1 cellular context compared by ENCODE assay signal in genomic region chr4:185142911-185143595, GRCh38.
TF ChIP-seq lines count a peak whose summit lies in the region.

Gene SLC25A4, plus strand, starts transcription at chr4:185143266. Its CDS starts 107 bp downstream, at chr4:185143373.

TF ChIP-seq in HepG2, 621 proteins besides CTCF, POLR2A, EP300 and RAD21 (continued from another document and continues in another):
- peak; percentile 87; the same call in 1 of the 2 replicates for TF ChIP-seq HOMEZ (CRISPR knock-in tag; IDR thresholded peaks at IDR 0.05; ENCODE audit: low read depth)
- 0 out of 2 replicates have a peak, but pooled peaks have one; percentile 60 for TF ChIP-seq ZNF619 (CRISPR knock-in tag; IDR thresholded peaks at IDR 0.05)
- TF ChIP-seq TBX2 (CRISPR knock-in tag; IDR thresholded peaks at IDR 0.05; ENCODE audit: borderline replicate concordance), result peak; percentile 36; the same call in 1 of the 2 replicates
- TF ChIP-seq NFIC (IDR thresholded peaks at IDR 0.05; ENCODE audit: low read length), result no peak
- TF ChIP-seq SKI (IDR thresholded peaks at IDR 0.05; ENCODE audit: partially characterized antibody), result peak; percentile 63
- TF ChIP-seq BCL6 (CRISPR knock-in tag; IDR thresholded peaks at IDR 0.05), result 0 out of 2 replicates have a peak, but pooled peaks have one; percentile 12
- TF ChIP-seq YEATS4 (CRISPR knock-in tag; IDR thresholded peaks at IDR 0.05; ENCODE audit: borderline replicate concordance), result peak; percentile 69
- peak; percentile 32; the same call in 1 of the 2 replicates for TF ChIP-seq MAF1 (CRISPR knock-in tag; IDR thresholded peaks at IDR 0.05; ENCODE audit: borderline replicate concordance)
- peak; percentile 45; the same call in 1 of the 2 replicates for TF ChIP-seq HES4 (CRISPR knock-in tag; IDR thresholded peaks at IDR 0.05; ENCODE audit: borderline replicate concordance)
- no peak for TF ChIP-seq ZNF562 (CRISPR knock-in tag; IDR thresholded peaks at IDR 0.05; ENCODE audit: borderline replicate concordance)
- 0 out of 4 replicates have a peak, but pooled peaks of 1 of the 2 experiments have one; percentile 18 for TF ChIP-seq ATF4 (CRISPR knock-in tag; IDR thresholded peaks at IDR 0.05)
- no peak for TF ChIP-seq ATAD3A (CRISPR knock-in tag; IDR thresholded peaks at IDR 0.05)
- TF ChIP-seq ELF3 (CRISPR knock-in tag; IDR thresholded peaks at IDR 0.05), result peak; percentile 97
- TF ChIP-seq TRIM24 (CRISPR knock-in tag; IDR thresholded peaks at IDR 0.05), result no peak
- no peak for TF ChIP-seq CCAR2 (optimal IDR thresholded peaks at IDR 0.05; ENCODE audit: low read depth, low read length)
- 0 out of 2 replicates have a peak, but pooled peaks have one; percentile 15 for TF ChIP-seq TEF (CRISPR knock-in tag; IDR thresholded peaks at IDR 0.05)
- TF ChIP-seq ZFP36L1 (CRISPR knock-in tag; IDR thresholded peaks at IDR 0.05), result no peak
- peak; percentile 77 for TF ChIP-seq TFDP2 (CRISPR knock-in tag; IDR thresholded peaks at IDR 0.05)
- TF ChIP-seq ATF1 (CRISPR knock-in tag; IDR thresholded peaks at IDR 0.05), result no peak
- no peak for TF ChIP-seq TRAFD1 (CRISPR knock-in tag; IDR thresholded peaks at IDR 0.05; ENCODE audit: borderline replicate concordance)
- TF ChIP-seq SNAPC2 (CRISPR knock-in tag; IDR thresholded peaks at IDR 0.05), result no peak
- peak; percentile 41; the same call in 1 of the 2 replicates for TF ChIP-seq RARA (CRISPR knock-in tag; IDR thresholded peaks at IDR 0.05)
- TF ChIP-seq ZNF605 (CRISPR knock-in tag; IDR thresholded peaks at IDR 0.05), result peak; percentile 87
- TF ChIP-seq TAF1 (CRISPR knock-in tag; IDR thresholded peaks at IDR 0.05), result peak; percentile 90
- TF ChIP-seq ATF6 (CRISPR knock-in tag; conservative IDR thresholded peaks at IDR 0.05), result no peak
- no peak for TF ChIP-seq ZNF326 (CRISPR knock-in tag; IDR thresholded peaks at IDR 0.05; ENCODE audit: borderline replicate concordance)
- no peak; the same call in 1 of the 2 replicates for TF ChIP-seq HMG20B (CRISPR knock-in tag; conservative IDR thresholded peaks at IDR 0.05)
- TF ChIP-seq PBX2 (CRISPR knock-in tag; IDR thresholded peaks at IDR 0.05), result no peak
- TF ChIP-seq REL (CRISPR knock-in tag; conservative IDR thresholded peaks at IDR 0.05), result 0 out of 2 replicates have a peak, but pooled peaks have one; percentile 51
- no peak for TF ChIP-seq ZNF691 (CRISPR knock-in tag; IDR thresholded peaks at IDR 0.05; ENCODE audit: borderline replicate concordance, low read depth)
- TF ChIP-seq CREB1 (IDR thresholded peaks at IDR 0.05), result no peak
- no peak for TF ChIP-seq CREB1 (CRISPR knock-in tag; IDR thresholded peaks at IDR 0.05)
- TF ChIP-seq CBX1 (IDR thresholded peaks at IDR 0.05; ENCODE audit: low read depth), result peak; percentile 28
- 0 out of 2 replicates have a peak, but pooled peaks have one; percentile 32 for TF ChIP-seq ZNF549 (CRISPR knock-in tag; IDR thresholded peaks at IDR 0.05)
- TF ChIP-seq NFAT5 (CRISPR knock-in tag; IDR thresholded peaks at IDR 0.05), result no peak
- no peak for TF ChIP-seq PCBP2 (optimal IDR thresholded peaks at IDR 0.05; ENCODE audit: low read depth, low read length, poor library complexity, severe bottlenecking)
- peak; percentile 76; the same call in 1 of the 2 replicates for TF ChIP-seq ZNF552 (CRISPR knock-in tag; IDR thresholded peaks at IDR 0.05; ENCODE audit: borderline replicate concordance)
- TF ChIP-seq MBD4 (IDR thresholded peaks at IDR 0.05; ENCODE audit: borderline replicate concordance, low read length), result no peak
- TF ChIP-seq U2AF1 (optimal IDR thresholded peaks at IDR 0.05; ENCODE audit: low read depth, low read length), result no peak
- TF ChIP-seq POGK (CRISPR knock-in tag; conservative IDR thresholded peaks at IDR 0.05), result peak; percentile 93
- TF ChIP-seq ZNF253 (CRISPR knock-in tag; IDR thresholded peaks at IDR 0.05; ENCODE audit: borderline replicate concordance), result no peak
- TF ChIP-seq ZFP37 (CRISPR knock-in tag; IDR thresholded peaks at IDR 0.05; ENCODE audit: borderline replicate concordance), result no peak
- TF ChIP-seq THAP7 (CRISPR knock-in tag; IDR thresholded peaks at IDR 0.05), result no peak; the same call in 1 of the 2 replicates
- TF ChIP-seq MED8 (CRISPR knock-in tag; IDR thresholded peaks at IDR 0.05; ENCODE audit: insufficient replicate concordance), result peak; percentile 23
- no peak for TF ChIP-seq SMARCE1 (IDR thresholded peaks at IDR 0.05; ENCODE audit: borderline replicate concordance)
- TF ChIP-seq KAT2B (IDR thresholded peaks at IDR 0.05; ENCODE audit: borderline replicate concordance, low read depth, low read length), result no peak
- peak; percentile 82 for TF ChIP-seq GATAD1 (CRISPR knock-in tag; IDR thresholded peaks at IDR 0.05)
- no peak for TF ChIP-seq ZKSCAN5 (CRISPR knock-in tag; IDR thresholded peaks at IDR 0.05)
